In genomic region chr6:129623008-129623732, GRCh38 we compare ENCODE assay signal across 13 cellular contexts.
A peak's percentile ranks its signal among the peaks of the same experiment; 100 is the strongest.
DNase-seq lines count a peak whose midpoint lies in the region; ATAC-seq and TF ChIP-seq lines count a peak whose summit lies in the region.
"Had no signal": no experiment of that assay in that cellular context is flagged by ENCODE, and none has a peak within 500 bp of the region (broad histone marks: within the 10 kb centered on the region; RNA-seq: fewer than 3 reads in every experiment).

No MANE protein-coding gene starts in this region.

- DNase-seq in endothelial cell (ENCODE audit: low spot score) (no peak), hypothalamus (lab: John Stamatoyannopoulos, UW) (no peak), HuH-7 (ENCODE audit: low spot score) (no peak)
- no peak for DNase-seq in activated effector memory CD4-positive, alpha-beta T cell treated with Interleukin-2 at 50 U/mL for 16 hours
- no peak for DNase-seq in activated T-cell treated with anti-CD3 and anti-CD28 coated beads, Interleukin-2, amount 50 U/mL, for 48 hours
- DNase-seq: activated naive CD4-positive, alpha-beta T cell; NCI-H2171 treated with DMSO at 0.1 percent for 48 hours had no signal

- H3K9me3 Mint-ChIP-seq in endothelial cell (ENCODE audit: unreplicated experiment): no peaks in the 10 kb centered on the region
- H3K9me3 Mint-ChIP-seq: central memory CD8-positive, alpha-beta T cell had no signal

- no peak overlapping the region for H3K4me3 Mint-ChIP-seq in endothelial cell (ENCODE audit: unreplicated experiment)
- H3K4me3 Mint-ChIP-seq: central memory CD8-positive, alpha-beta T cell had no signal

- no peak for TF ChIP-seq CTCF in endothelial cell (IDR thresholded peaks at IDR 0.05; ENCODE audit: unreplicated experiment)

- peaks cover 17% of the 10 kb centered on the region for H3K4me1 Mint-ChIP-seq in endothelial cell (ENCODE audit: unreplicated experiment)

- peaks cover 4% of the 10 kb centered on the region for H3K27me3 Mint-ChIP-seq in endothelial cell (ENCODE audit: unreplicated experiment)
- H3K27me3 Mint-ChIP-seq: central memory CD8-positive, alpha-beta T cell had no signal

- peak; percentile 76 for ATAC-seq in GM18519 (IDR thresholded peaks at IDR 0.05; ENCODE audit: low FRiP score, unreplicated experiment)
- ATAC-seq in GM21529 (IDR thresholded peaks at IDR 0.05; ENCODE audit: unreplicated experiment): peak; percentile 67
- ATAC-seq in HG03159 (IDR thresholded peaks at IDR 0.05; ENCODE audit: unreplicated experiment): peak; percentile 52
- ATAC-seq: left lobe of liver, Right ventricle myocardium inferior had no signal

- H3K27ac Mint-ChIP-seq in endothelial cell (ENCODE audit: unreplicated experiment): peak overlapping the region; percentile 2

- H3K36me3 Mint-ChIP-seq in endothelial cell (ENCODE audit: low read depth, unreplicated experiment): peaks cover 31% of the 10 kb centered on the region
